ENCODE assay signal across 7 cellular contexts in the genomic region with DNA sequence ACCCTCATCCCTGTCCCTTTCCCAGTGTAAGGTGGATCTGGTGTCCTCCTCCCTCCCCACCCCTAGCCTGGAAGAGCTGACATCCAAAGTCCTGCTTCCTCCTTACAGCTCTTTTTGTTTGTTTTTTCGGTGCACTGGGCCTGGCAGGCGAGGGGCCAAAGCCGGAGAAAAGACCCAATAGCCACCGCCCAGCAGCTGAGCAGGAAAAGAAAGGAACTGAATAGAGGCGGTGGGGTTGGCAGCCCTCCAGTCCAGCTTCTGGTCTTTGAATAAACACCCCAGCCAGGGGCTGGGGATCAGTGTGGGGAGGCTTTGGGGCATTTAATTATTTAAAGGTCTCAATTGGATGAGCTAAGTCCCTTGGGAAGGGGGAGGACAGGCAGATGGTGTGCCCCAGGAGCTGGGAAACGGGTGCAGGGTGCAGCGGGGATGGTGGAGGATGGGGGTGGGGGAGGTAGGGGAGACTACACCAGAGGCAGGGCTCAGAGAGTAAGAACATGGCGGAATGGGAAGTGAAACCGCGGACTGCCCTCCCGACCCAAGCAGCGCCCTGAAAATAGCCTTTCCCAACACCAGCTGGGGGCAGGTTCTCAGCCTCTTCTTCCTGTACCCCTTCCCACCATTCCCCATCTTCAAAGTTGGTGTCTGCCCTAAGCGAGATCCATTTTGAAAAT. TPM values are rescaled to one million over a fixed set of nuclear protein-coding genes. Genes with fewer than 3 reads are reported as not detected.
DNase-seq lines count a peak whose midpoint lies in the region; ATAC-seq lines count a peak whose summit lies in the region.

No MANE protein-coding gene starts in this region.

- no peak for ATAC-seq in HG02840 (IDR thresholded peaks at IDR 0.05; ENCODE audit: low FRiP score, unreplicated experiment)

- H3K36me3 ChIP-seq in neuron (ENCODE audit: insufficient read depth, low read length): no peaks in the 10 kb centered on the region

- peak overlapping the region; percentile 17 for H3K4me3 ChIP-seq in neuron (ENCODE audit: low read length)

- H3K27me3 ChIP-seq in neuron (ENCODE audit: insufficient read depth, low read length): no peaks in the 10 kb centered on the region

- peak; percentile 35 for DNase-seq in HT-29 (ENCODE audit: low spot score)
- DNase-seq in NCI-H69 (lab: John Stamatoyannopoulos, UW): peak; percentile 100
- DNase-seq in ecto neural progenitor cell (ENCODE audit: low spot score): peak; percentile 73
- DNase-seq in HCEC 1CT: no peak
- no peak for DNase-seq in SW 1271 (lab: John Stamatoyannopoulos, UW)

- H2AFZ ChIP-seq in neuron (ENCODE audit: low read depth, low read length): peak overlapping the region; percentile 58

- H3K4me1 ChIP-seq in neuron (ENCODE audit: insufficient read depth, low read length): peaks cover 57% of the 10 kb centered on the region

- no peaks in the 10 kb centered on the region for H3K9me3 ChIP-seq in neuron (ENCODE audit: low read length)

RNA-seq across cellular contexts. Expression of a gene that starts 20.2 kb away (rescaled TPM):
- total RNA-seq in HT-29 (2014; rRNA removed; shearing (Covaris generic)): 103 and 116 TPM in 2 replicates

RNA-seq across cellular contexts. Expression of a gene that starts 25.4 kb away (rescaled TPM):
- total RNA-seq in HT-29 (2014; rRNA removed; shearing (Covaris generic)): 0.10 TPM in 1 of 2 replicates, not detected in the other

Comparison
In these comparisons a context has a peak if more than half of its experiments do, and no peak if none do; other contexts are left out.
1. DNase-seq: peak in HT-29 (single experiment), NCI-H69 (single experiment) and ecto neural progenitor cell (single experiment); none in HCEC 1CT (single experiment) and SW 1271 (0 of 2).